18 cellular contexts compared by ENCODE assay signal in the genomic region with DNA sequence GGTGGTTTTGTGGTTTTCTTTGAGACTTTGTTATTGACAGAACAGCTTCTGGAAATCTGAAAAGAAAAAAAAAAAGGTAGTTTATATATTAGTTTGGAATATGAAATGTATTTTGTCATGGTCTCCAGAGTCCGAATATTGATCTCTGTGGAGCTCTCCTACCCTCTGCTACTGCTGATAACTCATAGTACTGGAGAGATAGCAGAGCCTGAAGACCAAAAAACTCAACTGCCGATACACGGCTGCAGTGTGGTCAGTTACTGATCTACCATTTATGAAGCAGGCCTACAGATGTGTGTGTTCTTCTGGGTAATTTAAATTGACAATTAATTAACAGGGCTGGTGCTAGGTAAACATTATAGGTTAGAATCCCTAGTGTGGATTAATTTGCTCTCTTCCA.
"Had no signal": no experiment of that assay in that cellular context is flagged by ENCODE, and none has a peak within 500 bp of the region (broad histone marks: within the 10 kb centered on the region; RNA-seq: fewer than 3 reads in every experiment).

No MANE protein-coding gene starts in this region.

- DNase-seq: activated CD4-positive, alpha-beta T cell treated with anti-CD3 and anti-CD28 coated beads, Interleukin-2, amount 10 ng/mL, durations not matched to agents 24 days and 14 days; activated CD4-positive, CD25-positive, alpha-beta regulatory T cell; activated naive CD8-positive, alpha-beta T cell treated with anti-CD3 and anti-CD28 coated beads for 36 hours; amniotic stem cell; effector CD4-positive, alpha-beta T cell; heart left ventricle; kidney glomerular epithelial cell; left ventricle myocardium inferior; mammary epithelial cell; posterior cingulate gyrus; stimulated activated CD4-positive, alpha-beta T cell treated with anti-CD3 and anti-CD28 coated beads, Interleukin-12 subunit alpha, Interleukin-12 subunit beta, amount 100 ng/mL, for 4 hours; stimulated activated CD4-positive, alpha-beta T cell treated with anti-CD3 and anti-CD28 coated beads, Interleukin-1b, Interleukin-23, amount 100 ng/mL, for 48 hours; stimulated activated CD8-positive, alpha-beta memory T cell treated with anti-CD3 and anti-CD28 coated beads, Interleukin-4, amount 100 ng/mL, for 48 hours; stimulated activated naive CD4-positive, alpha-beta T cell treated with Interleukin-2 at 50 U/mL for 16 hours; T-helper 9 cell; uterus had no signal

- H3K27ac Mint-ChIP-seq: activated CD4-positive, alpha-beta T cell treated with anti-CD3 and anti-CD28 coated beads, Interleukin-2, amount 10 ng/mL, durations not matched to agents 24 days and 14 days; activated naive CD8-positive, alpha-beta T cell treated with anti-CD3 and anti-CD28 coated beads for 36 hours had no signal

- H3K27me3 Mint-ChIP-seq: activated CD4-positive, alpha-beta T cell treated with anti-CD3 and anti-CD28 coated beads, Interleukin-2, amount 10 ng/mL, durations not matched to agents 24 days and 14 days; activated naive CD8-positive, alpha-beta T cell treated with anti-CD3 and anti-CD28 coated beads for 36 hours had no signal

- H3K9me3 Mint-ChIP-seq: activated CD4-positive, alpha-beta T cell treated with anti-CD3 and anti-CD28 coated beads, Interleukin-2, amount 10 ng/mL, durations not matched to agents 24 days and 14 days; activated naive CD8-positive, alpha-beta T cell treated with anti-CD3 and anti-CD28 coated beads for 36 hours; activated T-helper 2 cell treated with anti-CD3 and anti-CD28 coated beads, Interferon-gamma antibody, Interleukin-2, Interleukin-4, amounts not matched to agents 10 μg/mL and 5 μg/mL and 100 μg/mL, durations not matched to agents 14 hours and 24 hours and 36 hours had no signal

- ATAC-seq: gastroesophageal sphincter, heart left ventricle had no signal

- H3K4me3 Mint-ChIP-seq: activated CD4-positive, alpha-beta T cell treated with anti-CD3 and anti-CD28 coated beads, Interleukin-2, amount 10 ng/mL, durations not matched to agents 24 days and 14 days; activated naive CD8-positive, alpha-beta T cell treated with anti-CD3 and anti-CD28 coated beads for 36 hours had no signal
